Comparison of ENCODE assay signal across 9 cellular contexts in genomic region chr12:89179983-89180382, GRCh38.
DNase-seq lines count a peak whose midpoint lies in the region; ATAC-seq and FAIRE-seq lines count a peak whose summit lies in the region.
"Had no signal": no experiment of that assay in that cellular context is flagged by ENCODE, and none has a peak within 500 bp of the region (broad histone marks: within the 10 kb centered on the region; RNA-seq: fewer than 3 reads in every experiment).

No MANE protein-coding gene starts in this region.

- no peak overlapping the region for H3K9ac ChIP-seq in GM23248

- no peaks in the 10 kb centered on the region for H3K79me2 ChIP-seq in GM23248 (ENCODE audit: insufficient read depth)

- H3K4me1 ChIP-seq in GM23248 (ENCODE audit: insufficient read depth): peaks cover 54% of the 10 kb centered on the region

- FAIRE-seq in endometrium (lab: Jason Lieb, UNC): peak; percentile 91
- FAIRE-seq: H1 had no signal

- H3K36me3 ChIP-seq in GM23248 (ENCODE audit: low read depth): no peaks in the 10 kb centered on the region

- H3F3A ChIP-seq in GM23248 (ENCODE audit: insufficient read depth): peaks cover 40% of the 10 kb centered on the region

- 0% methylated on average over 1 of the region's 1 CpG for WGBS in GM23248 (ENCODE audit: low coverage in 1 of 2, low lambda C conversion rate in 2 of 2, missing lambda C conversion rate in 2 of 2), 2 experiments

- ATAC-seq in GM18870 (IDR thresholded peaks at IDR 0.05; ENCODE audit: unreplicated experiment): no peak
- ATAC-seq in GM19455 (IDR thresholded peaks at IDR 0.05; ENCODE audit: unreplicated experiment): no peak
- no peak for ATAC-seq in GM21717 (IDR thresholded peaks at IDR 0.05; ENCODE audit: unreplicated experiment)

- H3K27me3 ChIP-seq in GM23248 (replicated peaks; ENCODE audit: insufficient read depth): no peaks in the 10 kb centered on the region

- no peaks in the 10 kb centered on the region for H3K9me2 ChIP-seq in GM23248 (ENCODE audit: insufficient read depth)

- no peak overlapping the region for H3K4me3 ChIP-seq in GM23248

- no peaks in the 10 kb centered on the region for H4K20me1 ChIP-seq in GM23248 (ENCODE audit: insufficient read depth)

- H2AFZ ChIP-seq in GM23248: no peak overlapping the region

- DNase-seq in GM23248 (peak; percentile 86), NCI-H345 (lab: John Stamatoyannopoulos, UW) (peak; percentile 75), putamen (ENCODE audit: low spot score) (peak; percentile 31)
- DNase-seq in activated effector memory CD4-positive, alpha-beta T cell treated with anti-CD3 and anti-CD28 coated beads, Interleukin-2, amount 50 U/mL, for 16 hours: no peak

- H3K9me3 ChIP-seq in GM23248 (ENCODE audit: low read depth): no peaks in the 10 kb centered on the region

- peak overlapping the region; percentile 18 for H3K4me2 ChIP-seq in GM23248 (ENCODE audit: unreplicated experiment)

- in situ Hi-C loops in GM23248 (cut with MboI): no loop called here

- peak overlapping the region; percentile 82 for H3K27ac ChIP-seq in GM23248
